Comparison of ENCODE assay signal across 16 cellular contexts in the genomic region with DNA sequence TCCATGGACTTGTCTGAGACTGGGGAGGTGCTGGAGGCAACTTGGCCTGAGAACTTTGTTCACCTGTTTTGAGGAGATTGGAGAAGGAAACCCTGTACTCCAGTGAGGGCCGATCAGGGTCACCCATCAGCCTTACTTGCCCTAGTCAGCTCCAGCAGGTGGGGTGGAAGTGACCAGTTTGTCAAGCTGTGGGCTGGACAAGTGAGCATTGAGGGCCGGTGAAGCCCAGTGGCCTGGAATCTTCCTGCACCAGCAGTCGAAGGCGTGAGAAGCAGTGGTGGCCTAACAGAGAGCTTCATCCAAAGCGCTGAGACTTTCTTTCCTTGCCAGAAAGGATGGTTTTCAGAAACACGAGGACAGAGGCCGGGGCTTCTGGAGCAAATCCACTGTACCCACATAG. TPM values are rescaled to one million over a fixed set of nuclear protein-coding genes. Genes with fewer than 3 reads are reported as not detected.
DNase-seq lines count a peak whose midpoint lies in the region; ATAC-seq and TF ChIP-seq lines count a peak whose summit lies in the region.
"Had no signal": no experiment of that assay in that cellular context is flagged by ENCODE, and none has a peak within 500 bp of the region (broad histone marks: within the 10 kb centered on the region; RNA-seq: fewer than 3 reads in every experiment).

No MANE protein-coding gene starts in this region.

- in situ Hi-C loops in transverse colon (cut with MboI; ENCODE audit: low pct_ligation_motif_present in 1 of 4, low pct_unique_long_range_greater_than_20kb in 1 of 4, low sequenced_read_pairs in 3 of 4) = no loop called here

- H3K36me3 ChIP-seq in MM.1S (replicated peaks; ENCODE audit: insufficient read depth, low read length) (no peaks in the 10 kb centered on the region), neuronal stem cell (replicated peaks in 1 of 2; ENCODE audit: control insufficient read depth in 2 of 2, insufficient read depth in 2 of 2, low read length in 2 of 2) (no peaks in the 10 kb centered on the region), transverse colon (peaks cover 0 to 7% (median 3%) of the 10 kb centered on the region in 4 donors), OCI-LY7 (ENCODE audit: insufficient read depth, low read length) (peaks cover 89% of the 10 kb centered on the region)

- CTCF ChIA-PET in OCI-LY7 (lab: Charles Lee; ENCODE audit: unreplicated experiment) = no interaction called here

- H3K9me2 ChIP-seq in MM.1S (replicated peaks; ENCODE audit: insufficient read depth, low read length) = no peaks in the 10 kb centered on the region
- no peaks in the 10 kb centered on the region for H3K9me2 ChIP-seq in OCI-LY7 (ENCODE audit: insufficient read depth, low read length)

- no peak overlapping the region for H3K14ac ChIP-seq in neuronal stem cell (ENCODE audit: low read length)

- H2BK120ac ChIP-seq in neuronal stem cell (ENCODE audit: low read depth, low read length) = peak overlapping the region; percentile 2

- H3K27ac ChIP-seq in MM.1S (ENCODE audit: low read length) = peak overlapping the region; percentile 87; the same call in 1 of the 2 replicates
- no peak overlapping the region for H3K27ac ChIP-seq in neuronal stem cell (replicated peaks; ENCODE audit: low read length)
- H3K27ac ChIP-seq in transverse colon = peak overlapping the region; percentile 81 to 86 (median 84)
- no peak overlapping the region for H3K27ac ChIP-seq in OCI-LY7 (ENCODE audit: low read depth, low read length, poor library complexity, severe bottlenecking)

- no peaks in the 10 kb centered on the region for H3K9me3 Mint-ChIP-seq in brain
- H3K9me3 Mint-ChIP-seq: activated CD4-positive, alpha-beta memory T cell treated with anti-CD3 and anti-CD28 coated beads for 36 hours; activated naive CD8-positive, alpha-beta T cell treated with anti-CD3 and anti-CD28 coated beads for 36 hours; activated T-cell treated with anti-CD3 and anti-CD28 coated beads, Interleukin-2, amount 50 U/mL, for 4 hours; dendritic cell treated with granulocyte-macrophage colony-stimulating factor and Interleukin-4, amounts not matched to agents 40 ng/mL and 50 ng/mL, for 4 days had no signal

- no peak for DNase-seq in MM.1S
- no peak for DNase-seq in neuronal stem cell (ENCODE audit: low spot score)
- DNase-seq in transverse colon = no peak
- DNase-seq in OCI-LY7 (ENCODE audit: low spot score) = no peak
- no peak for DNase-seq in NCI-H2081 (lab: John Stamatoyannopoulos, UW)
- DNase-seq: activated CD4-positive, alpha-beta memory T cell treated with anti-CD3 and anti-CD28 coated beads for 36 hours; activated naive CD8-positive, alpha-beta T cell treated with anti-CD3 and anti-CD28 coated beads for 36 hours; activated T-cell treated with anti-CD3 and anti-CD28 coated beads, Interleukin-2, amount 50 U/mL, for 4 hours; DMS 273 treated with DMSO at 0.1 percent for 48 hours; foreskin fibroblast; NCI-H1436; NK-92 treated with Interleukin-12 subunit alpha and Interleukin-12 subunit beta, amount 100 ng/mL, for 24 hours had no signal

- no peak overlapping the region for H4K8ac ChIP-seq in neuronal stem cell (ENCODE audit: low read depth, low read length)

- H4K20me1 ChIP-seq in MM.1S (ENCODE audit: insufficient read depth, low read length) = no peaks in the 10 kb centered on the region
- no peaks in the 10 kb centered on the region for H4K20me1 ChIP-seq in OCI-LY7 (ENCODE audit: insufficient read depth, low read length)

- H3K23ac ChIP-seq in neuronal stem cell (ENCODE audit: low read depth, low read length, poor library complexity) = no peak overlapping the region

- H3F3A ChIP-seq in MM.1S (ENCODE audit: insufficient read depth, low read length) = peaks cover 35% of the 10 kb centered on the region

- intact Hi-C loops in transverse colon (cut with DNase I; ENCODE audit: low total_unique reads) = no loop called here
- intact Hi-C loops in OCI-LY7 (cut with micrococcal nuclease; ENCODE audit: unreplicated experiment) = no loop called here

- H3K4me3 Mint-ChIP-seq in brain = peak overlapping the region in 2 of 5 experiments; percentile 27 to 46
- H3K4me3 Mint-ChIP-seq: activated CD4-positive, alpha-beta memory T cell treated with anti-CD3 and anti-CD28 coated beads for 36 hours; activated naive CD8-positive, alpha-beta T cell treated with anti-CD3 and anti-CD28 coated beads for 36 hours; activated T-cell treated with anti-CD3 and anti-CD28 coated beads, Interleukin-2, amount 50 U/mL, for 4 hours; dendritic cell treated with granulocyte-macrophage colony-stimulating factor and Interleukin-4, amounts not matched to agents 40 ng/mL and 50 ng/mL, for 4 days had no signal

- H3K4me1 ChIP-seq in MM.1S (ENCODE audit: low read length) (peaks cover 48% of the 10 kb centered on the region), neuronal stem cell (ENCODE audit: control insufficient read depth in 2 of 2, insufficient read depth in 1 of 2, low read depth in 1 of 2, low read length in 2 of 2) (peaks cover 14 to 15% of the 10 kb centered on the region in 2 donors), transverse colon (peaks cover 41 to 53% (median 51%) of the 10 kb centered on the region in 4 donors), OCI-LY7 (ENCODE audit: insufficient read depth, low read length, poor library complexity, severe bottlenecking) (peaks cover 50% of the 10 kb centered on the region)

- H3K27me3 Mint-ChIP-seq in brain = peaks cover 6% of the 10 kb centered on the region
- H3K27me3 Mint-ChIP-seq: activated CD4-positive, alpha-beta memory T cell treated with anti-CD3 and anti-CD28 coated beads for 36 hours; activated naive CD8-positive, alpha-beta T cell treated with anti-CD3 and anti-CD28 coated beads for 36 hours; dendritic cell treated with granulocyte-macrophage colony-stimulating factor and Interleukin-4, amounts not matched to agents 40 ng/mL and 50 ng/mL, for 4 days had no signal

- peak overlapping the region; percentile 46 for H2BK5ac ChIP-seq in neuronal stem cell (ENCODE audit: low read length)

- ATAC-seq in HG02870 (IDR thresholded peaks at IDR 0.05; ENCODE audit: unreplicated experiment) = no peak
- ATAC-seq: activated T-cell treated with anti-CD3 and anti-CD28 coated beads, Interleukin-2, amount 50 U/mL, for 4 hours had no signal

- H3K9ac ChIP-seq in MM.1S (ENCODE audit: low read length) (no peak overlapping the region), neuronal stem cell (ENCODE audit: low read depth, low read length, poor library complexity) (no peak overlapping the region)

- H3K4ac ChIP-seq in neuronal stem cell (ENCODE audit: low read length) = no peak overlapping the region

- peaks cover 39% of the 10 kb centered on the region; the same call in 1 of the 2 replicates for H3K27me3 ChIP-seq in MM.1S (replicated peaks; ENCODE audit: insufficient read depth, low read length)
- peaks cover 0 to 62% (median 0%) of the 10 kb centered on the region in 3 experiments for H3K27me3 ChIP-seq in neuronal stem cell (ENCODE audit: control insufficient read depth in 3 of 3, insufficient read depth in 3 of 3, low read depth in 1 of 3, low read length in 3 of 3)
- no peaks in the 10 kb centered on the region for H3K27me3 ChIP-seq in transverse colon
- H3K27me3 ChIP-seq: right atrium auricular region had no signal

- TF ChIP-seq CTCF in MM.1S (IDR thresholded peaks at IDR 0.05; ENCODE audit: low read length) (no peak), brain (conservative IDR thresholded peaks at IDR 0.05) (no peak), transverse colon (IDR thresholded peaks at IDR 0.05) (no peak), OCI-LY7 (conservative IDR thresholded peaks at IDR 0.05; ENCODE audit: low read length) (no peak)

- H3K79me2 ChIP-seq in MM.1S (ENCODE audit: low read length) = no peaks in the 10 kb centered on the region
- H3K79me2 ChIP-seq in OCI-LY7 (ENCODE audit: insufficient read depth, low read depth, low read length) = peaks cover 31% of the 10 kb centered on the region; the same call in 1 of the 2 replicates

- H3K4me2 ChIP-seq in MM.1S (ENCODE audit: low read depth, low read length) (no peak overlapping the region), neuronal stem cell (ENCODE audit: insufficient read depth, low read length, poor library complexity, severe bottlenecking) (no peak overlapping the region), OCI-LY7 (ENCODE audit: low read length) (no peak overlapping the region)

- POLR2A ChIA-PET in OCI-LY7 (lab: Charles Lee) = interaction anchor here (1.1 kb wide), 1 partner anchor 13 kb away, joined by 4 read pairs; no protein-coding TSS in a partner anchor

- H4K91ac ChIP-seq in neuronal stem cell (ENCODE audit: low read depth, low read length, poor library complexity) = peak overlapping the region; percentile 66

- WGBS in neuronal stem cell (ENCODE audit: extremely low coverage in 2 of 2, insufficient read length in 2 of 2, insufficient replicate concordance in 1 of 2), 2 donors = no CpG with 5 or more reads among the region's 7 CpGs
- WGBS in transverse colon (ENCODE audit: low coverage in 1 of 2), 2 donors = 92% methylated on average over 7 of the region's 7 CpGs; no CpG with 5 or more reads in 1 of the 2 donors

- H2BK15ac ChIP-seq in neuronal stem cell (ENCODE audit: low read length) = no peak overlapping the region

- no peak overlapping the region for H2BK12ac ChIP-seq in neuronal stem cell (ENCODE audit: low read length)

- H3K9me3 ChIP-seq in MM.1S (replicated peaks; ENCODE audit: insufficient read depth, low read length) (no peaks in the 10 kb centered on the region), neuronal stem cell (replicated peaks in 1 of 2; ENCODE audit: control insufficient read depth in 2 of 2, insufficient read depth in 1 of 2, low read depth in 1 of 2, low read length in 2 of 2) (no peaks in the 10 kb centered on the region), transverse colon (no peaks in the 10 kb centered on the region), OCI-LY7 (ENCODE audit: low read length) (no peaks in the 10 kb centered on the region)
- H3K9me3 ChIP-seq: right atrium auricular region had no signal

- H3K4me3 ChIP-seq in MM.1S (ENCODE audit: low read length) (no peak overlapping the region), neuronal stem cell (ENCODE audit: low read length in 2 of 2) (no peak overlapping the region), transverse colon (no peak overlapping the region), OCI-LY7 (ENCODE audit: low read depth, low read length, poor library complexity, severe bottlenecking) (no peak overlapping the region)
- H3K4me3 ChIP-seq: right atrium auricular region had no signal

- H3K27ac Mint-ChIP-seq in brain = peak overlapping the region; percentile 25 to 98 (median 58)
- H3K27ac Mint-ChIP-seq: activated CD4-positive, alpha-beta memory T cell treated with anti-CD3 and anti-CD28 coated beads for 36 hours; activated naive CD8-positive, alpha-beta T cell treated with anti-CD3 and anti-CD28 coated beads for 36 hours; dendritic cell treated with granulocyte-macrophage colony-stimulating factor and Interleukin-4, amounts not matched to agents 40 ng/mL and 50 ng/mL, for 4 days had no signal

- BruUV-seq in OCI-LY7 (replicated peaks; lab: Mats Ljungman, UMichigan) = no TSS peak

- no peak overlapping the region for H2AFZ ChIP-seq in MM.1S (ENCODE audit: low read length)
- H2AFZ ChIP-seq in neuronal stem cell (ENCODE audit: low read length) = no peak overlapping the region
- H2AFZ ChIP-seq in OCI-LY7 (ENCODE audit: low read length) = no peak overlapping the region

- peak overlapping the region; percentile 58 for H3K18ac ChIP-seq in neuronal stem cell (ENCODE audit: low read length)

- no peaks in the 10 kb centered on the region for H3K79me1 ChIP-seq in neuronal stem cell (ENCODE audit: low read depth, low read length)

- peaks cover 77% of the 10 kb centered on the region for H3K4me1 Mint-ChIP-seq in brain

- no peak for TF ChIP-seq EP300 in transverse colon (IDR thresholded peaks at IDR 0.05; ENCODE audit: low read depth)

- peak overlapping the region; percentile 0 for H2AK5ac ChIP-seq in neuronal stem cell (ENCODE audit: low read depth, low read length)

- no peak for TF ChIP-seq POLR2A in transverse colon (IDR thresholded peaks at IDR 0.05)

- H3K36me3 Mint-ChIP-seq in brain = peaks cover 22% of the 10 kb centered on the region

RNA-seq across cellular contexts. Expression of gene SLC37A1, which starts 9.6 kb away (rescaled TPM):
- polyA plus RNA-seq in brain (ENCODE audit: insufficient read depth, low read depth, low replicate concordance) = 36.1 TPM
- 9.1 TPM for polyA plus RNA-seq in neuronal stem cell (2013, experiment 1 of 2)
- polyA plus RNA-seq in neuronal stem cell (2013, experiment 2 of 2) = 8.5 TPM
- 100 to 1,000 TPM in 3 of 4 donors, 10 to 100 TPM in 1; 80.8 to 139 (median 117) TPM for total RNA-seq in transverse colon
- 20.5 and 27.6 TPM in 2 replicates for total RNA-seq in OCI-LY7 (2014; rRNA removed; shearing (Covaris generic))
- total RNA-seq in OCI-LY7 (2022) = 22.5 and 29.4 TPM in 2 replicates

RNA-seq across cellular contexts. Expression of gene RSPH1, which starts 27.2 kb away (rescaled TPM):
- 9.1 TPM for polyA plus RNA-seq in brain (ENCODE audit: insufficient read depth, low read depth, low replicate concordance)
- 0.82 TPM for polyA plus RNA-seq in neuronal stem cell (2013, experiment 1 of 2)
- 0.89 TPM for polyA plus RNA-seq in neuronal stem cell (2013, experiment 2 of 2)
- total RNA-seq in transverse colon (1 to 10 TPM in 3 of 4 donors, under 1 TPM in 1; 0.80 to 10.0 (median 8.0) TPM), OCI-LY7 (2022) (2.5 and 3.5 TPM in 2 replicates)
- total RNA-seq in OCI-LY7 (2014; rRNA removed; shearing (Covaris generic)) = 1.9 and 3.9 TPM in 2 replicates
- total RNA-seq: activated T-cell treated with anti-CD3 and anti-CD28 coated beads, Interleukin-2, amount 50 U/mL, for 4 hours; right atrium auricular region had no signal

Comparison
In these comparisons a context has a peak if more than half of its experiments do, and no peak if none do; other contexts are left out.
1. H3K27ac ChIP-seq: peak in MM.1S (single experiment) and transverse colon (4 of 4); none in neuronal stem cell (single experiment) and OCI-LY7 (single experiment).